Comparison of ENCODE assay signal across 24 cellular contexts in genomic region chr18:46650681-46651080, GRCh38.
"Had no signal": no experiment of that assay in that cellular context is flagged by ENCODE, and none has a peak within 500 bp of the region (broad histone marks: within the 10 kb centered on the region; RNA-seq: fewer than 3 reads in every experiment).

No MANE protein-coding gene starts in this region.

- H3K9ac ChIP-seq: neural progenitor cell had no signal

- H3K4me3 ChIP-seq: colonic mucosa, gastrocnemius medialis, neural progenitor cell, psoas muscle, skin epidermis, spleen, testis, tibial nerve, upper lobe of left lung had no signal

- H3K9me3 ChIP-seq: colonic mucosa, gastrocnemius medialis, psoas muscle, spleen, testis, tibial nerve, upper lobe of left lung had no signal

- H3K4me1 ChIP-seq: colonic mucosa, gastrocnemius medialis, neural progenitor cell, psoas muscle, spleen, testis, tibial nerve, upper lobe of left lung had no signal

- H3K27me3 ChIP-seq: colonic mucosa, gastrocnemius medialis, neural progenitor cell, spleen, testis, tibial nerve, upper lobe of left lung had no signal

- H2AFZ ChIP-seq: neural progenitor cell had no signal

- DNase-seq: colonic mucosa; effector CD8-positive, alpha-beta T cell; endodermal cell; foreskin fibroblast; gastrocnemius medialis; head of caudate nucleus; kidney; mesendoderm; midbrain; naive thymus-derived CD4-positive, alpha-beta T cell; nucleus accumbens; posterior cingulate gyrus; psoas muscle; right cardiac atrium; stimulated activated CD4-positive, alpha-beta T cell treated with anti-CD3 and anti-CD28 coated beads, Interleukin-4, amount 100 ng/mL, for 4 hours; stimulated activated naive CD8-positive, alpha-beta T cell treated with anti-CD3 and anti-CD28 coated beads, Interleukin-15, Interleukin-2, amounts not matched to agents 100 U/mL and 50 U/mL, for 24 hours; substantia nigra; testis; upper lobe of left lung had no signal

- H3K27ac ChIP-seq: colonic mucosa, epithelial cell of prostate, gastrocnemius medialis, neural progenitor cell, psoas muscle, skin epidermis, spleen, testis, tibial nerve, upper lobe of left lung had no signal

- H3K4me2 ChIP-seq: neural progenitor cell had no signal

- H3K36me3 ChIP-seq: colonic mucosa, gastrocnemius medialis, neural progenitor cell, spleen, tibial nerve, upper lobe of left lung had no signal
